ENCODE assay signal across 22 cellular contexts in the genomic region with DNA sequence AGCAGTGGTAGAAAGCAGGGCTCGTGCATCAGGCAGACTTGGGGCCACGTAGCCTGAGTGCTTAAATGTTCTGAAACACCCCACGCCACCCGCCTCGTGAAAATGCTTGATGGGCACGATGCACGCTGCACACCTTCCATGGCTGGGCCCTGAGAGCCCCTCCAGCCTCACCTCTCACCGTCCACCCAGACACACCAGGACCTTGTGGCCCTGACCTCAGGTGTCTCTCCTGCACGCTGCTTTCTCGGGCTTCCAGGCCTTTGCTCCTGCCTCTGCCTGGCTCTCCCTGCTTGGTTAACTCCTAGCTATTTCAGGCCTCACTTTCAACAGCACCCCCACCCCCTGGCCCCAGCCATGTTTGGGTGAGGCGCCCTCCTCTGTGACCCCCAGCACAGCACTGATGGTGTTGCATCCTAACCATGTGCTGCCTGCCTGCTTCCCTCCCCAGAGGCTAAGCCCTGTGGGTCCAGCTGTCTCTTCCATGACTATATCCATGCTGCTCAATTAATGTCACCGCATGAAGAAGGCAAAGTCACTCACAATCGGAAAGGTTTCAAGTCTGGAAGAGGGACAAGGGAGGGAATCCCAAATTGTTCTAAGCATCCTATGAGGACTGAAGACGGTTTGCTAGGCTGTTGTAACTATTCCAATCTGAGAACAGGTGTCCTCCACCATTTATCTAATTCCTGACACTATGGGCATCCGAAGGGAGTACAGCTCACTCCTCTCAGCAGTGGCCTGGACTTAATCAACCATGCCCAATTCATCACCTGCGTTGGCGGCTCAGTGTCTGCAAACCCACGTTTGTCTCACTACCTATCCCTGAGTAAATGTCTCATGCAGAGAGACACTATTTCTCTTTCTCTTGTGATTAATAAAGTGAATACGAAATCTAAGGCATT.
A peak's percentile ranks its signal among the peaks of the same experiment; 100 is the strongest.
DNase-seq lines count a peak whose midpoint lies in the region; ATAC-seq, FAIRE-seq and TF ChIP-seq lines count a peak whose summit lies in the region.
"Had no signal": no experiment of that assay in that cellular context is flagged by ENCODE, and none has a peak within 500 bp of the region (broad histone marks: within the 10 kb centered on the region; RNA-seq: fewer than 3 reads in every experiment).

No MANE protein-coding gene starts in this region.

- DNase-seq in activated CD8-positive, alpha-beta T cell treated with anti-CD3 and anti-CD28 coated beads, Interleukin-2, amount 10 ng/mL, durations not matched to agents 7 days and 5 days, result no peak
- DNase-seq in activated CD8-positive, alpha-beta T cell treated with anti-CD3 and anti-CD28 coated beads for 36 hours, result no peak
- DNase-seq in RWPE1 (ENCODE audit: low spot score), result no peak
- DNase-seq in kidney, result peak; percentile 47
- DNase-seq in osteoblast (ENCODE audit: insufficient read length, low spot score, missing footprints), result peak; percentile 49
- no peak for DNase-seq in anterior cingulate cortex (lab: John Stamatoyannopoulos, UW)
- no peak for DNase-seq in SW480 (ENCODE audit: low spot score)
- no peak for DNase-seq in caudate nucleus (lab: John Stamatoyannopoulos, UW)
- DNase-seq: activated CD4-positive, alpha-beta T cell treated with anti-CD3 and anti-CD28 coated beads, Interleukin-2, amount 50 U/mL, for 48 hours; activated T-cell treated with anti-CD3 and anti-CD28 coated beads, Interleukin-2, amount 50 U/mL, for 4 hours; adrenal gland; DMS 273 treated with DMSO at 0.1 percent for 48 hours; dorsolateral prefrontal cortex; heart right ventricle; NCI-H1436; NCI-H2171; NCI-H748 treated with DMSO at 0.1 percent for 48 hours; pancreas; Right ventricle myocardium superior; testis had no signal

- H4K20me1 ChIP-seq in osteoblast (ENCODE audit: insufficient read depth, low read length), result no peaks in the 10 kb centered on the region

- no peak for ATAC-seq in activated CD8-positive, alpha-beta T cell treated with anti-CD3 and anti-CD28 coated beads, Interleukin-2, amount 10 ng/mL, durations not matched to agents 7 days and 5 days
- ATAC-seq in activated CD8-positive, alpha-beta T cell treated with anti-CD3 and anti-CD28 coated beads for 36 hours, result no peak
- ATAC-seq: activated T-cell treated with anti-CD3 and anti-CD28 coated beads, Interleukin-2, amount 50 U/mL, for 4 hours; heart right ventricle; sciatic nerve had no signal

- no peak for TF ChIP-seq CTCF in activated CD8-positive, alpha-beta T cell treated with anti-CD3 and anti-CD28 coated beads for 36 hours (IDR thresholded peaks at IDR 0.05)
- TF ChIP-seq CTCF in RWPE1 (conservative IDR thresholded peaks at IDR 0.05; ENCODE audit: low read depth), result no peak
- no peak for TF ChIP-seq CTCF in kidney (IDR thresholded peaks at IDR 0.05; ENCODE audit: borderline replicate concordance, extremely low read depth, insufficient read depth)
- no peak for TF ChIP-seq CTCF in osteoblast (IDR thresholded peaks at IDR 0.05; ENCODE audit: extremely low read depth, low read depth, low read length)

- no peaks in the 10 kb centered on the region for H3K79me2 ChIP-seq in osteoblast (ENCODE audit: insufficient read depth, low read length)

- no peak for FAIRE-seq in kidney (lab: Jason Lieb, UNC)
- FAIRE-seq: pancreas had no signal

- H3K9me3 ChIP-seq in kidney (ENCODE audit: control insufficient read depth in 1 of 2, low read length in 2 of 2), result no peaks in the 10 kb centered on the region
- H3K9me3 ChIP-seq in osteoblast (ENCODE audit: low read depth, low read length), result no peaks in the 10 kb centered on the region
- H3K9me3 ChIP-seq: adrenal gland, heart right ventricle, pancreas, testis had no signal

- no peak overlapping the region for H3K4me2 ChIP-seq in osteoblast (ENCODE audit: insufficient read depth, low read length)

- intact Hi-C loops in activated CD8-positive, alpha-beta T cell treated with anti-CD3 and anti-CD28 coated beads for 36 hours (cut with micrococcal nuclease), result no loop called here
- intact Hi-C loops in kidney (cut with DNase I), result no loop called here

- peaks cover 40% of the 10 kb centered on the region for H3K4me1 Mint-ChIP-seq in activated CD8-positive, alpha-beta T cell treated with anti-CD3 and anti-CD28 coated beads, Interleukin-2, amount 10 ng/mL, durations not matched to agents 7 days and 5 days (ENCODE audit: low read depth)
- H3K4me1 Mint-ChIP-seq in activated CD8-positive, alpha-beta T cell treated with anti-CD3 and anti-CD28 coated beads for 36 hours (ENCODE audit: low read depth), result peaks cover 38% of the 10 kb centered on the region

- no peak overlapping the region for H3K4me3 Mint-ChIP-seq in activated CD8-positive, alpha-beta T cell treated with anti-CD3 and anti-CD28 coated beads, Interleukin-2, amount 10 ng/mL, durations not matched to agents 7 days and 5 days
- H3K4me3 Mint-ChIP-seq in activated CD8-positive, alpha-beta T cell treated with anti-CD3 and anti-CD28 coated beads for 36 hours, result no peak overlapping the region
- H3K4me3 Mint-ChIP-seq: activated T-cell treated with anti-CD3 and anti-CD28 coated beads, Interleukin-2, amount 50 U/mL, for 4 hours had no signal

- peaks cover 14% of the 10 kb centered on the region for H3K27me3 ChIP-seq in osteoblast (ENCODE audit: insufficient read depth, low read length)
- H3K27me3 ChIP-seq: adrenal gland, dorsolateral prefrontal cortex, pancreas, testis had no signal

- peaks cover 19 to 30% of the 10 kb centered on the region in 2 donors for H3K4me1 ChIP-seq in kidney (ENCODE audit: control insufficient read depth in 1 of 2, insufficient read depth in 1 of 2, low read depth in 1 of 2, low read length in 2 of 2)
- H3K4me1 ChIP-seq in osteoblast (ENCODE audit: insufficient read depth, low read length), result no peaks in the 10 kb centered on the region
- H3K4me1 ChIP-seq: adrenal gland had no signal

- peaks cover 3 to 9% of the 10 kb centered on the region in 2 donors for H3K36me3 ChIP-seq in kidney (ENCODE audit: control insufficient read depth in 1 of 2, insufficient read depth in 2 of 2, low read length in 2 of 2)
- H3K36me3 ChIP-seq in osteoblast (ENCODE audit: insufficient read depth, low read length), result no peaks in the 10 kb centered on the region
- H3K36me3 ChIP-seq: adrenal gland had no signal

- H3K4me3 ChIP-seq in kidney (ENCODE audit: low read length in 2 of 2) (no peak overlapping the region), osteoblast (ENCODE audit: insufficient read depth, low read length) (no peak overlapping the region)
- H3K4me3 ChIP-seq: adrenal gland, dorsolateral prefrontal cortex, heart right ventricle, pancreas, testis had no signal

- H3K27ac ChIP-seq in RWPE1 (peak overlapping the region; percentile 39), kidney (ENCODE audit: low read depth in 2 of 2, low read length in 2 of 2) (peak overlapping the region in 1 of 2 donors; percentile 48), osteoblast (ENCODE audit: low read depth, low read length) (no peak overlapping the region), caudate nucleus (ENCODE audit: low read depth, low read length) (no peak overlapping the region)
- H3K27ac ChIP-seq: adrenal gland, dorsolateral prefrontal cortex, heart right ventricle, pancreas, testis, VCaP had no signal

- no peak overlapping the region for H2AFZ ChIP-seq in osteoblast (ENCODE audit: low read length)

- no peaks in the 10 kb centered on the region for H3K9me3 Mint-ChIP-seq in activated CD8-positive, alpha-beta T cell treated with anti-CD3 and anti-CD28 coated beads, Interleukin-2, amount 10 ng/mL, durations not matched to agents 7 days and 5 days (ENCODE audit: insufficient read depth)
- no peaks in the 10 kb centered on the region for H3K9me3 Mint-ChIP-seq in activated CD8-positive, alpha-beta T cell treated with anti-CD3 and anti-CD28 coated beads for 36 hours
- H3K9me3 Mint-ChIP-seq: activated T-cell treated with anti-CD3 and anti-CD28 coated beads, Interleukin-2, amount 50 U/mL, for 4 hours had no signal

- CTCF ChIA-PET in activated CD8-positive, alpha-beta T cell treated with anti-CD3 and anti-CD28 coated beads, Interleukin-2, amount 10 ng/mL, durations not matched to agents 7 days and 5 days (lab: Charles Lee), result interaction anchor here (1.4 kb wide), 1 partner anchor 14 kb away, joined by 5 read pairs; no protein-coding TSS in a partner anchor
- CTCF ChIA-PET in activated CD8-positive, alpha-beta T cell treated with anti-CD3 and anti-CD28 coated beads for 36 hours (lab: Charles Lee), result interaction anchor here (0.5 to 1.2 kb wide), 4 partner anchors 10 to 20 kb away, joined by 3 to 5 read pairs (median 3); no protein-coding TSS in a partner anchor
- CTCF ChIA-PET in RWPE1 (lab: Yijun Ruan, JAX), result interaction anchor here (0.9 kb wide), 1 partner anchor 12 kb away, joined by 9 read pairs; no protein-coding TSS in a partner anchor

- H3K27ac Mint-ChIP-seq in activated CD8-positive, alpha-beta T cell treated with anti-CD3 and anti-CD28 coated beads, Interleukin-2, amount 10 ng/mL, durations not matched to agents 7 days and 5 days, result peak overlapping the region; percentile 34
- no peak overlapping the region for H3K27ac Mint-ChIP-seq in activated CD8-positive, alpha-beta T cell treated with anti-CD3 and anti-CD28 coated beads for 36 hours

- peaks cover 72% of the 10 kb centered on the region for H3K36me3 Mint-ChIP-seq in activated CD8-positive, alpha-beta T cell treated with anti-CD3 and anti-CD28 coated beads, Interleukin-2, amount 10 ng/mL, durations not matched to agents 7 days and 5 days (ENCODE audit: low read depth)
- peaks cover 39% of the 10 kb centered on the region for H3K36me3 Mint-ChIP-seq in activated CD8-positive, alpha-beta T cell treated with anti-CD3 and anti-CD28 coated beads for 36 hours (ENCODE audit: low read depth)

- POLR2A ChIA-PET in activated CD8-positive, alpha-beta T cell treated with anti-CD3 and anti-CD28 coated beads, Interleukin-2, amount 10 ng/mL, durations not matched to agents 7 days and 5 days (lab: Charles Lee), result interaction anchor here (1.1 to 1.2 kb wide), 3 partner anchors 10 to 15 kb away, joined by 3 to 4 read pairs (median 3); no protein-coding TSS in a partner anchor
- POLR2A ChIA-PET in activated CD8-positive, alpha-beta T cell treated with anti-CD3 and anti-CD28 coated beads for 36 hours (lab: Charles Lee), result interaction anchor here (0.7 to 1.4 kb wide), 4 partner anchors 8 to 16 kb away, joined by 3 to 5 read pairs (median 4); no protein-coding TSS in a partner anchor
- POLR2A ChIA-PET in RWPE1 (lab: Yijun Ruan, JAX; ENCODE audit: low non-redundant PET), result no interaction called here

- no peak overlapping the region for H3K9ac ChIP-seq in kidney (ENCODE audit: low read length in 2 of 2)

- no peaks in the 10 kb centered on the region for H3K27me3 Mint-ChIP-seq in activated CD8-positive, alpha-beta T cell treated with anti-CD3 and anti-CD28 coated beads, Interleukin-2, amount 10 ng/mL, durations not matched to agents 7 days and 5 days (ENCODE audit: low read depth)
- H3K27me3 Mint-ChIP-seq in activated CD8-positive, alpha-beta T cell treated with anti-CD3 and anti-CD28 coated beads for 36 hours, result no peaks in the 10 kb centered on the region

Comparison
In these comparisons a context has a peak if more than half of its experiments do, and no peak if none do; other contexts are left out.
1. DNase-seq: peak in kidney (single experiment) and osteoblast (single experiment); none in activated CD8-positive, alpha-beta T cell treated with anti-CD3 and anti-CD28 coated beads, Interleukin-2, amount 10 ng/mL, durations not matched to agents 7 days and 5 days (single experiment), activated CD8-positive, alpha-beta T cell treated with anti-CD3 and anti-CD28 coated beads for 36 hours (single experiment), RWPE1 (single experiment), anterior cingulate cortex (0 of 58), SW480 (single experiment) and caudate nucleus (0 of 61).